1 cellular context compared by ENCODE assay signal in the genomic region with DNA sequence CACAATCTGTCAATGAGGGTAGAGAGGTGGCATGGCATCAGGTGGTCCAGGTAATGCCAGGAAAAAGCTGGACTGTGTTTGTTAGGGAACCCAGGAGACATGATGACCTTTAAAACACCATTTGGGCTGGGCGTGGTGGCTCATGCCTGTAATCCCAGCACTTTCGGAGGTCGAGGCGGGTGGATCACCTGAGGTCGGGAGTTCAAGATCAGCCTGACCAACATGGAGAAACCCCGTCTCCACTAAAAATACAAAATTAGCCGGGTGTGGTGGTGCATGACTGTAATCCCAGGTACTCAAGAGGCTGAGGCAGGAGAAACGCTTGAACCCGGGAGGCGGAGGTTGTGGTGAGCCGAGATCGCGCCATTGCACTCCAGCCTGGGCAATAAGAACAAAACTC.
A peak's percentile ranks its signal among the peaks of the same experiment; 100 is the strongest.
TF ChIP-seq lines count a peak whose summit lies in the region.

No MANE protein-coding gene starts in this region.

TF ChIP-seq in liver, 16 proteins besides CTCF, POLR2A, EP300 and RAD21:
- TF ChIP-seq RXRA (IDR thresholded peaks at IDR 0.05): peak in 1 of 2 donors; percentile 0
